Comparison of ENCODE assay signal across 19 cellular contexts in the genomic region with DNA sequence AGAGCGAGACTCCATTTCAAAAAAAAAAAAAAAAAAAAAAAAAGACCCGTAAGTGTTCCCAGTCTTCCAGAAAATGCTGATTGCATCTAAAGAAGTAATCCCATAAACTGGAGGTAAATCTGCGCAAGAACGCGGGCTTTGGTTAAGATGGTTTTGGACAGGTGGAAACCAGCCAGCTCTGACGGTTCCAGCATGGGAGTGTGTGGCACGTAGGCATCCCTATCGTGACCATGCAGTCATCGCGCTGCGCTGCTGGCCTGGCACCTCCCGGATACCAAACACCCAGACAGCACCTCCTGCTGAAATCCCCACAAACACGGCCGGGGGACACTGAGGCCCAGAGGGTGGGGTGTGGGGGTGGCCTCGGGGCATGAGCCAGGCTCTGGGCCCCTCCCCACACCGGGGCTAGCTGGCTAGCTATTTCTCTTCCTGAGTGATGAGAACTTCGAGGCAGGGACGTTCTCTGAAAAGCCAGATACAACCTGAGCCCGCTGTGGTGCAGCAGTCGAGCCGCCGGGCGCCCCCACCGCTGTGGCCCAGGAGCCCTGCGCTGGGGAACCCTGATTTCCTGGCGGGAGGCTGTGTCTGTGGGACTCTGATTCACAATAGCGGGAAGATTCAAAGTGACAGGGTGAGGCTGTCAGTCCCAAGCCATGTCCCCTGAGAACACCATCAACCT. TPM values are rescaled to one million over a fixed set of nuclear protein-coding genes. Genes with fewer than 3 reads are reported as not detected.
A peak's percentile ranks its signal among the peaks of the same experiment; 100 is the strongest.
DNase-seq lines count a peak whose midpoint lies in the region; ATAC-seq and TF ChIP-seq lines count a peak whose summit lies in the region.
"Had no signal": no experiment of that assay in that cellular context is flagged by ENCODE, and none has a peak within 500 bp of the region (broad histone marks: within the 10 kb centered on the region; RNA-seq: fewer than 3 reads in every experiment).

No MANE protein-coding gene starts in this region.

- TF ChIP-seq EP300 in suprapubic skin (IDR thresholded peaks at IDR 0.05), result no peak

- no peaks in the 10 kb centered on the region for H3F3A ChIP-seq in smooth muscle cell (ENCODE audit: low read depth)

- no peak overlapping the region for H3K4me3 Mint-ChIP-seq in activated naive CD8-positive, alpha-beta T cell treated with anti-CD3 and anti-CD28 coated beads, Interleukin-2, amount 10 ng/mL, durations not matched to agents 7 days and 5 days
- no peak overlapping the region for H3K4me3 Mint-ChIP-seq in activated naive CD8-positive, alpha-beta T cell treated with anti-CD3 and anti-CD28 coated beads for 36 hours
- H3K4me3 Mint-ChIP-seq in stimulated activated effector memory CD8-positive, alpha-beta T cell treated with anti-CD3 and anti-CD28 coated beads, Interleukin-12 subunit alpha, Interleukin-12 subunit beta, amount 100 ng/mL, for 72 hours, result no peak overlapping the region
- H3K4me3 Mint-ChIP-seq: activated B cell treated with CpG ODN at 0.5 μM for 24 hours had no signal

- no peak overlapping the region for H2AFZ ChIP-seq in smooth muscle cell (ENCODE audit: low read depth)

- peaks cover 2% of the 10 kb centered on the region for H3K27me3 Mint-ChIP-seq in activated naive CD8-positive, alpha-beta T cell treated with anti-CD3 and anti-CD28 coated beads, Interleukin-2, amount 10 ng/mL, durations not matched to agents 7 days and 5 days
- no peaks in the 10 kb centered on the region for H3K27me3 Mint-ChIP-seq in activated naive CD8-positive, alpha-beta T cell treated with anti-CD3 and anti-CD28 coated beads for 36 hours

- no peak overlapping the region for H3K4me3 ChIP-seq in MG63
- H3K4me3 ChIP-seq in suprapubic skin, result no peak overlapping the region
- no peak overlapping the region for H3K4me3 ChIP-seq in foreskin fibroblast (ENCODE audit: low read depth in 1 of 2, low read length in 2 of 2)
- H3K4me3 ChIP-seq in smooth muscle cell, result no peak overlapping the region
- H3K4me3 ChIP-seq: esophagus squamous epithelium, heart left ventricle, ovary had no signal

- no peaks in the 10 kb centered on the region for H3K36me3 Mint-ChIP-seq in activated naive CD8-positive, alpha-beta T cell treated with anti-CD3 and anti-CD28 coated beads, Interleukin-2, amount 10 ng/mL, durations not matched to agents 7 days and 5 days
- H3K36me3 Mint-ChIP-seq in activated naive CD8-positive, alpha-beta T cell treated with anti-CD3 and anti-CD28 coated beads for 36 hours, result no peaks in the 10 kb centered on the region
- peaks cover 10% of the 10 kb centered on the region for H3K36me3 Mint-ChIP-seq in stimulated activated effector memory CD8-positive, alpha-beta T cell treated with anti-CD3 and anti-CD28 coated beads, Interleukin-12 subunit alpha, Interleukin-12 subunit beta, amount 100 ng/mL, for 72 hours

- TF ChIP-seq POLR2A in suprapubic skin (IDR thresholded peaks at IDR 0.05), result no peak

- H3K9ac ChIP-seq in smooth muscle cell (ENCODE audit: low read depth), result no peak overlapping the region

- H3K9me3 Mint-ChIP-seq in activated naive CD8-positive, alpha-beta T cell treated with anti-CD3 and anti-CD28 coated beads, Interleukin-2, amount 10 ng/mL, durations not matched to agents 7 days and 5 days, result no peaks in the 10 kb centered on the region
- H3K9me3 Mint-ChIP-seq in activated naive CD8-positive, alpha-beta T cell treated with anti-CD3 and anti-CD28 coated beads for 36 hours, result no peaks in the 10 kb centered on the region
- no peaks in the 10 kb centered on the region for H3K9me3 Mint-ChIP-seq in stimulated activated effector memory CD8-positive, alpha-beta T cell treated with anti-CD3 and anti-CD28 coated beads, Interleukin-12 subunit alpha, Interleukin-12 subunit beta, amount 100 ng/mL, for 72 hours
- H3K9me3 Mint-ChIP-seq: activated B cell treated with CpG ODN at 0.5 μM for 24 hours had no signal

- POLR2A ChIA-PET in activated naive CD8-positive, alpha-beta T cell treated with anti-CD3 and anti-CD28 coated beads, Interleukin-2, amount 10 ng/mL, durations not matched to agents 7 days and 5 days (lab: Charles Lee), result interaction anchor here (0.8 kb wide), 1 partner anchor 93 kb away, joined by 3 read pairs; no protein-coding TSS in a partner anchor

- no peak for DNase-seq in activated naive CD8-positive, alpha-beta T cell treated with anti-CD3 and anti-CD28 coated beads, Interleukin-2, amount 10 ng/mL, durations not matched to agents 7 days and 5 days
- no peak for DNase-seq in activated naive CD8-positive, alpha-beta T cell treated with anti-CD3 and anti-CD28 coated beads for 36 hours
- peak; percentile 16 for DNase-seq in MG63
- peak; percentile 26 for DNase-seq in epithelial cell of prostate (ENCODE audit: low read depth, low spot score)
- no peak for DNase-seq in stimulated activated effector memory CD8-positive, alpha-beta T cell treated with anti-CD3 and anti-CD28 coated beads, Interleukin-12 subunit alpha, Interleukin-12 subunit beta, amount 100 ng/mL, for 72 hours (ENCODE audit: low spot score in 2 of 2)
- DNase-seq in suprapubic skin (ENCODE audit: low spot score in 2 of 2), result no peak
- no peak for DNase-seq in foreskin fibroblast
- DNase-seq in smooth muscle cell (lab: John Stamatoyannopoulos, UW; ENCODE audit: unreplicated experiment), result no peak
- DNase-seq: activated B cell treated with CpG ODN at 0.5 μM for 24 hours; activated CD8-positive, alpha-beta memory T cell treated with anti-CD3 and anti-CD28 coated beads, Interleukin-2, amount 50 U/mL, for 4 hours; COR-L47; dermis blood vessel endothelial cell; esophagus squamous epithelium; islet precursor cell; NCI-H1930; small intestine; stimulated activated naive CD4-positive, alpha-beta T cell had no signal

- H3K27ac ChIP-seq in epithelial cell of prostate, result peak overlapping the region; percentile 2
- no peak overlapping the region for H3K27ac ChIP-seq in suprapubic skin
- no peak overlapping the region for H3K27ac ChIP-seq in smooth muscle cell (ENCODE audit: low read depth)
- H3K27ac ChIP-seq: esophagus squamous epithelium, ovary had no signal

- no peaks in the 10 kb centered on the region for H4K20me1 ChIP-seq in smooth muscle cell (ENCODE audit: low read depth)

- H3K4me1 Mint-ChIP-seq in activated naive CD8-positive, alpha-beta T cell treated with anti-CD3 and anti-CD28 coated beads, Interleukin-2, amount 10 ng/mL, durations not matched to agents 7 days and 5 days, result peaks cover 8% of the 10 kb centered on the region
- H3K4me1 Mint-ChIP-seq in activated naive CD8-positive, alpha-beta T cell treated with anti-CD3 and anti-CD28 coated beads for 36 hours, result no peaks in the 10 kb centered on the region
- H3K4me1 Mint-ChIP-seq in stimulated activated effector memory CD8-positive, alpha-beta T cell treated with anti-CD3 and anti-CD28 coated beads, Interleukin-12 subunit alpha, Interleukin-12 subunit beta, amount 100 ng/mL, for 72 hours, result peaks cover 21% of the 10 kb centered on the region

- H3K79me2 ChIP-seq in smooth muscle cell (ENCODE audit: low read depth), result no peaks in the 10 kb centered on the region

- peaks cover 30% of the 10 kb centered on the region for H3K4me1 ChIP-seq in suprapubic skin
- peaks cover 2% of the 10 kb centered on the region for H3K4me1 ChIP-seq in smooth muscle cell (ENCODE audit: low read depth)

- H3K9me3 ChIP-seq in MG63, result no peaks in the 10 kb centered on the region; the same call in 1 of the 2 replicates
- H3K9me3 ChIP-seq in suprapubic skin, result no peaks in the 10 kb centered on the region
- H3K9me3 ChIP-seq in smooth muscle cell (replicated peaks; ENCODE audit: low read depth), result no peaks in the 10 kb centered on the region
- H3K9me3 ChIP-seq: esophagus squamous epithelium, heart left ventricle, ovary had no signal

- no peaks in the 10 kb centered on the region for H3K27me3 ChIP-seq in MG63
- no peaks in the 10 kb centered on the region for H3K27me3 ChIP-seq in suprapubic skin
- no peaks in the 10 kb centered on the region for H3K27me3 ChIP-seq in smooth muscle cell (ENCODE audit: low read depth)
- H3K27me3 ChIP-seq: esophagus squamous epithelium, heart left ventricle, ovary had no signal

- no peaks in the 10 kb centered on the region for H3K36me3 ChIP-seq in MG63
- no peaks in the 10 kb centered on the region for H3K36me3 ChIP-seq in suprapubic skin
- H3K36me3 ChIP-seq in smooth muscle cell (ENCODE audit: low read depth), result no peaks in the 10 kb centered on the region
- H3K36me3 ChIP-seq: esophagus squamous epithelium, heart left ventricle, ovary had no signal

- H3K4me2 ChIP-seq in smooth muscle cell, result no peak overlapping the region

- peak; percentile 40 for ATAC-seq in activated naive CD8-positive, alpha-beta T cell treated with anti-CD3 and anti-CD28 coated beads, Interleukin-2, amount 10 ng/mL, durations not matched to agents 7 days and 5 days (ENCODE audit: low read depth)
- peak; percentile 2 for ATAC-seq in stimulated activated effector memory CD8-positive, alpha-beta T cell treated with anti-CD3 and anti-CD28 coated beads, Interleukin-12 subunit alpha, Interleukin-12 subunit beta, amount 100 ng/mL, for 72 hours

- no peak overlapping the region for H3K27ac Mint-ChIP-seq in activated naive CD8-positive, alpha-beta T cell treated with anti-CD3 and anti-CD28 coated beads, Interleukin-2, amount 10 ng/mL, durations not matched to agents 7 days and 5 days
- no peak overlapping the region for H3K27ac Mint-ChIP-seq in activated naive CD8-positive, alpha-beta T cell treated with anti-CD3 and anti-CD28 coated beads for 36 hours
- peak overlapping the region; percentile 58 for H3K27ac Mint-ChIP-seq in stimulated activated effector memory CD8-positive, alpha-beta T cell treated with anti-CD3 and anti-CD28 coated beads, Interleukin-12 subunit alpha, Interleukin-12 subunit beta, amount 100 ng/mL, for 72 hours
- H3K27ac Mint-ChIP-seq: activated B cell treated with CpG ODN at 0.5 μM for 24 hours had no signal

- WGBS in suprapubic skin, result 52% methylated on average over 19 of the region's 27 CpGs
- 82% methylated on average over 26 of the region's 27 CpGs for WGBS in smooth muscle cell (ENCODE audit: low lambda C conversion rate)

- no peak for TF ChIP-seq CTCF in suprapubic skin (IDR thresholded peaks at IDR 0.05)
- TF ChIP-seq CTCF in foreskin fibroblast (IDR thresholded peaks at IDR 0.05; ENCODE audit: low read depth, low read length), result no peak
- TF ChIP-seq CTCF in smooth muscle cell (IDR thresholded peaks at IDR 0.05; ENCODE audit: borderline replicate concordance, insufficient read depth, poor library complexity, severe bottlenecking), result no peak

RNA-seq across cellular contexts. Expression of gene NOTCH1, which starts 32.2 kb away (rescaled TPM):
- 10 to 100 TPM; 67.0 to 70.2 TPM for total RNA-seq in activated naive CD8-positive, alpha-beta T cell treated with anti-CD3 and anti-CD28 coated beads, Interleukin-2, amount 10 ng/mL, durations not matched to agents 7 days and 5 days
- 10 to 100 TPM; 48.2 to 51.6 TPM for total RNA-seq in activated naive CD8-positive, alpha-beta T cell treated with anti-CD3 and anti-CD28 coated beads for 36 hours
- total RNA-seq in MG63 (2014; rRNA removed; shearing (Covaris generic); ENCODE audit: low replicate concordance), result 4.4 and 4.7 TPM in 2 replicates
- total RNA-seq in suprapubic skin, result 100 to 1,000 TPM in 3 of 4 donors, 10 to 100 TPM in 1; 71.0 to 160 (median 114) TPM
- 7.8 and 13.2 TPM in 2 replicates for total RNA-seq in smooth muscle cell
- 7.2 and 11.4 TPM in 2 replicates for polyA plus RNA-seq in smooth muscle cell

Comparison
In these comparisons a context has a peak if more than half of its experiments do, and no peak if none do; other contexts are left out.
1. DNase-seq: peak in MG63 (single experiment) and epithelial cell of prostate (single experiment); none in activated naive CD8-positive, alpha-beta T cell treated with anti-CD3 and anti-CD28 coated beads, Interleukin-2, amount 10 ng/mL, durations not matched to agents 7 days and 5 days (single experiment), activated naive CD8-positive, alpha-beta T cell treated with anti-CD3 and anti-CD28 coated beads for 36 hours (single experiment), stimulated activated effector memory CD8-positive, alpha-beta T cell treated with anti-CD3 and anti-CD28 coated beads, Interleukin-12 subunit alpha, Interleukin-12 subunit beta, amount 100 ng/mL, for 72 hours (0 of 2), suprapubic skin (0 of 2), foreskin fibroblast (0 of 2) and smooth muscle cell (single experiment).